13 cellular contexts compared by ENCODE assay signal in the genomic region with DNA sequence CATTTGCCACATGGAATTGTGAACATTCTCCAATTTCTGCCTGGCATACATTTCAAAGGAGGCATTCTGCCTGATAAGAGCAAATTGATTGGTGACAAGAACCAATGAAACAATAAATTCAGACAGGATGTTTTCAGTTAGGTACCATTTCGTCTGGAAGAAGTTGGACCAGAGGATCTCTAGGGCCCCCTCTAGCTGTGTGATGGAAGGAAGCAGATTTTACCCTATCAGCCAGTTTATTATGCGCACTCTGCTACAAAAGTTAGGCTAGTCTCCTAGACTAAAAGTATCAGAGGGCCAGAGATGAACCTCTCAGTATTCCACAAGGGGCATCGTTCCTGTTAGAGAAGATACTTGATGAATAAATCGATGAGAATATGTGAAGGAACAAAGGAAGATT.
DNase-seq lines count a peak whose midpoint lies in the region; ATAC-seq and TF ChIP-seq lines count a peak whose summit lies in the region.
"Had no signal": no experiment of that assay in that cellular context is flagged by ENCODE, and none has a peak within 500 bp of the region (broad histone marks: within the 10 kb centered on the region; RNA-seq: fewer than 3 reads in every experiment).

No MANE protein-coding gene starts in this region.

- peaks cover 4% of the 10 kb centered on the region for H3K36me3 Mint-ChIP-seq in activated naive CD4-positive, alpha-beta T cell treated with anti-CD3 and anti-CD28 coated beads for 36 hours (ENCODE audit: low read depth)

- H3K4me3 Mint-ChIP-seq in activated naive CD4-positive, alpha-beta T cell treated with anti-CD3 and anti-CD28 coated beads for 36 hours, result no peak overlapping the region

- TF ChIP-seq CTCF in Loucy (conservative IDR thresholded peaks at IDR 0.05; ENCODE audit: low read length) (peak; percentile 44), choroid plexus epithelial cell (conservative IDR thresholded peaks at IDR 0.05; ENCODE audit: low read depth, low read length) (peak; percentile 32), spleen (IDR thresholded peaks at IDR 0.05 in 8 of 11, conservative IDR thresholded peaks at IDR 0.05 in 3 of 11) (no peak)

- no peak overlapping the region for H3K4me3 ChIP-seq in Loucy (ENCODE audit: low read length, poor library complexity, severe bottlenecking)
- H3K4me3 ChIP-seq in choroid plexus epithelial cell (ENCODE audit: low read depth, low read length), result no peak overlapping the region
- no peak overlapping the region for H3K4me3 ChIP-seq in spleen
- H3K4me3 ChIP-seq: upper lobe of left lung had no signal

- H3K4me1 ChIP-seq in Loucy (ENCODE audit: insufficient read depth, low read length, poor library complexity, severe bottlenecking), result no peaks in the 10 kb centered on the region
- H3K4me1 ChIP-seq in spleen, result no peaks in the 10 kb centered on the region
- H3K4me1 ChIP-seq: upper lobe of left lung had no signal

- no peak overlapping the region for H3K9ac ChIP-seq in Loucy (ENCODE audit: low read depth, low read length, poor library complexity, severe bottlenecking)

- no peak overlapping the region for H3K27ac Mint-ChIP-seq in activated naive CD4-positive, alpha-beta T cell treated with anti-CD3 and anti-CD28 coated beads for 36 hours

- ATAC-seq in GM19467 (IDR thresholded peaks at IDR 0.05; ENCODE audit: unreplicated experiment) (no peak), GM21825 (IDR thresholded peaks at IDR 0.05; ENCODE audit: unreplicated experiment) (no peak)

- no peak overlapping the region for H3K27ac ChIP-seq in spleen
- H3K27ac ChIP-seq: upper lobe of left lung had no signal

- CTCF ChIA-PET in activated naive CD4-positive, alpha-beta T cell treated with anti-CD3 and anti-CD28 coated beads for 36 hours (lab: Charles Lee), result no interaction called here

- peaks cover 2% of the 10 kb centered on the region for H3K9me3 Mint-ChIP-seq in activated naive CD4-positive, alpha-beta T cell treated with anti-CD3 and anti-CD28 coated beads for 36 hours

- TF ChIP-seq POLR2A in spleen (IDR thresholded peaks at IDR 0.05), result no peak

- WGBS in spleen, 5 donors, result 77 to 85% (median 82%) methylated on average over 4 of the region's 4 CpGs

- H3K27me3 Mint-ChIP-seq in activated naive CD4-positive, alpha-beta T cell treated with anti-CD3 and anti-CD28 coated beads for 36 hours (ENCODE audit: low read depth), result peaks cover 28% of the 10 kb centered on the region

- H3K79me2 ChIP-seq in Loucy (ENCODE audit: insufficient read depth, low read length), result no peaks in the 10 kb centered on the region

- peaks cover 7% of the 10 kb centered on the region for H3K4me1 Mint-ChIP-seq in activated naive CD4-positive, alpha-beta T cell treated with anti-CD3 and anti-CD28 coated beads for 36 hours (ENCODE audit: low read depth)

- H2AFZ ChIP-seq in Loucy (ENCODE audit: low read length), result no peak overlapping the region

- H3K9me3 ChIP-seq in Loucy (ENCODE audit: insufficient read depth, low read depth, low read length), result no peaks in the 10 kb centered on the region
- H3K9me3 ChIP-seq in spleen, result peaks cover 0 to 12% (median 9%) of the 10 kb centered on the region in 8 donors
- H3K9me3 ChIP-seq: upper lobe of left lung had no signal

- H3K27me3 ChIP-seq in Loucy (ENCODE audit: insufficient read depth, low read length, poor library complexity, severe bottlenecking) (no peaks in the 10 kb centered on the region), spleen (replicated peaks in 1 of 7) (peaks cover 0 to 35% (median 8%) of the 10 kb centered on the region in 7 donors)
- H3K27me3 ChIP-seq: upper lobe of left lung had no signal

- no peaks in the 10 kb centered on the region for H4K20me1 ChIP-seq in Loucy (ENCODE audit: insufficient read depth, low read length, poor library complexity, severe bottlenecking)

- DNase-seq in activated naive CD4-positive, alpha-beta T cell treated with anti-CD3 and anti-CD28 coated beads for 36 hours, result peak; percentile 9
- DNase-seq in activated naive CD4-positive, alpha-beta T cell treated with Interleukin-2 at 50 U/mL for 16 hours, result no peak
- DNase-seq in choroid plexus epithelial cell (ENCODE audit: low read depth) (peak; percentile 5), ecto neural progenitor cell (ENCODE audit: low spot score) (no peak), spleen (no peak)
- DNase-seq: activated CD4-positive, alpha-beta T cell treated with anti-CD3 and anti-CD28 coated beads for 1 hour; anterior cingulate cortex; kidney glomerular epithelial cell; NCI-H2081; upper lobe of left lung had no signal

- H3K36me3 ChIP-seq in Loucy (ENCODE audit: insufficient read depth, low read length) (no peaks in the 10 kb centered on the region), spleen (no peaks in the 10 kb centered on the region)
- H3K36me3 ChIP-seq: upper lobe of left lung had no signal

- H3K9me2 ChIP-seq in Loucy (replicated peaks; ENCODE audit: low read depth, low read length), result no peaks in the 10 kb centered on the region

- H3K4me2 ChIP-seq in Loucy (ENCODE audit: low read depth, low read length, poor library complexity, severe bottlenecking), result no peak overlapping the region

- intact Hi-C loops in activated naive CD4-positive, alpha-beta T cell treated with anti-CD3 and anti-CD28 coated beads for 36 hours (cut with micrococcal nuclease), result no loop called here
- intact Hi-C loops in spleen (cut with DNase I; ENCODE audit: low total_unique reads), result no loop called here

- no peaks in the 10 kb centered on the region for H3F3A ChIP-seq in Loucy (ENCODE audit: low read depth)

Comparison
In these comparisons a context has a peak if more than half of its experiments do, and no peak if none do; other contexts are left out.
1. DNase-seq: peak in activated naive CD4-positive, alpha-beta T cell treated with anti-CD3 and anti-CD28 coated beads for 36 hours (single experiment) and choroid plexus epithelial cell (single experiment); none in activated naive CD4-positive, alpha-beta T cell treated with Interleukin-2 at 50 U/mL for 16 hours (single experiment), ecto neural progenitor cell (single experiment) and spleen (single experiment).
2. CTCF ChIP-seq: peak in Loucy (single experiment) and choroid plexus epithelial cell (single experiment); none in spleen (0 of 11).